Comparison of ENCODE assay signal across 29 cellular contexts in the genomic region with DNA sequence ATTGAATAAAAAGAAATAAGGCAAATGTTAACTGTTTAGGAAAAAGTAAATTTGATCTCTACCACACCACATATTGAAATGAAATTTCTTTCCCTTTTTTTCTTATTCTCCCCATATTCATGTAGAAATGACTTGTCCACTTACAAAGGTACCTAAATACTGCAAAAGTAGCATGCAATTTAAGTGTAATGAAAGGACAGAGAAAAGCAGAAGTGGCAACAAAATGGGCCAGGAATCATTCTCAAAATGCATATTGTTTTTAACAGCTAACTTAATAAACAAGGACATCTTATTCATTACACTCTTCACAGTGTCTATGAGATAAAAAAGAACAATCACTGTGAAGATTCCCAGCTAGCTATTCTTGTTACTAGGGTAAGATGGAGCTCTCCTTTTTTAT. TPM values are rescaled to one million over a fixed set of nuclear protein-coding genes. Genes with fewer than 3 reads are reported as not detected.
"Had no signal": no experiment of that assay in that cellular context is flagged by ENCODE, and none has a peak within 500 bp of the region (broad histone marks: within the 10 kb centered on the region; RNA-seq: fewer than 3 reads in every experiment).

No MANE protein-coding gene starts in this region.

- H3K4me3 Mint-ChIP-seq: activated CD4-positive, alpha-beta T cell treated with anti-CD3 and anti-CD28 coated beads for 36 hours; activated CD8-positive, alpha-beta T cell treated with anti-CD3 and anti-CD28 coated beads, Interleukin-2, amount 10 ng/mL, durations not matched to agents 7 days and 5 days; activated T-cell treated with anti-CD3 and anti-CD28 coated beads, Interleukin-2, amount 50 U/mL, for 72 hours; central memory CD8-positive, alpha-beta T cell; dendritic cell treated with granulocyte-macrophage colony-stimulating factor and Interleukin-4, amounts not matched to agents 40 ng/mL and 50 ng/mL, for 4 days; endodermal cell; immature natural killer cell; natural killer cell; neural progenitor cell; stimulated activated effector memory CD8-positive, alpha-beta T cell treated with anti-CD3 and anti-CD28 coated beads, Interleukin-12 subunit alpha, Interleukin-12 subunit beta, amount 100 ng/mL, for 72 hours; stimulated activated naive CD8-positive, alpha-beta T cell treated with anti-CD3 and anti-CD28 coated beads, Interleukin-15, Interleukin-2, amounts not matched to agents 100 ng/mL and 50 ng/mL, for 24 hours; type B pancreatic cell had no signal

- H3K27me3 Mint-ChIP-seq: dendritic cell treated with granulocyte-macrophage colony-stimulating factor and Interleukin-4, amounts not matched to agents 40 ng/mL and 50 ng/mL, for 4 days; progenitor cell of endocrine pancreas; stimulated activated naive CD8-positive, alpha-beta T cell treated with anti-CD3 and anti-CD28 coated beads, Interleukin-15, Interleukin-2, amounts not matched to agents 100 ng/mL and 50 ng/mL, for 24 hours; type B pancreatic cell had no signal

- H3K27ac ChIP-seq: lower lobe of right lung, neural progenitor cell, right lobe of liver, uterus had no signal

- H3K4me3 ChIP-seq: lower lobe of right lung, neural progenitor cell, right lobe of liver, uterus had no signal

- H3K27ac Mint-ChIP-seq: activated CD4-positive, alpha-beta T cell treated with anti-CD3 and anti-CD28 coated beads for 36 hours; activated CD8-positive, alpha-beta T cell treated with anti-CD3 and anti-CD28 coated beads, Interleukin-2, amount 10 ng/mL, durations not matched to agents 7 days and 5 days; activated naive CD4-positive, alpha-beta T cell treated with anti-CD3 and anti-CD28 coated beads, Interleukin-2, amount 50 U/mL, for 72 hours; activated T-cell treated with anti-CD3 and anti-CD28 coated beads, Interleukin-2, amount 50 U/mL, for 72 hours; dendritic cell treated with granulocyte-macrophage colony-stimulating factor and Interleukin-4, amounts not matched to agents 40 ng/mL and 50 ng/mL, for 4 days; endodermal cell; immature natural killer cell; natural killer cell; neural progenitor cell; progenitor cell of endocrine pancreas; stimulated activated effector memory CD8-positive, alpha-beta T cell treated with anti-CD3 and anti-CD28 coated beads, Interleukin-12 subunit alpha, Interleukin-12 subunit beta, amount 100 ng/mL, for 72 hours; stimulated activated naive CD8-positive, alpha-beta T cell treated with anti-CD3 and anti-CD28 coated beads, Interleukin-15, Interleukin-2, amounts not matched to agents 100 ng/mL and 50 ng/mL, for 24 hours; type B pancreatic cell had no signal

- H3K9me3 Mint-ChIP-seq: activated naive CD4-positive, alpha-beta T cell treated with anti-CD3 and anti-CD28 coated beads, Interleukin-2, amount 50 U/mL, for 72 hours; activated T-cell treated with anti-CD3 and anti-CD28 coated beads, Interleukin-2, amount 50 U/mL, for 72 hours; central memory CD8-positive, alpha-beta T cell; dendritic cell treated with granulocyte-macrophage colony-stimulating factor and Interleukin-4, amounts not matched to agents 40 ng/mL and 50 ng/mL, for 4 days; endodermal cell; immature natural killer cell; natural killer cell; neural progenitor cell; stimulated activated effector memory CD8-positive, alpha-beta T cell treated with anti-CD3 and anti-CD28 coated beads, Interleukin-12 subunit alpha, Interleukin-12 subunit beta, amount 100 ng/mL, for 72 hours; stimulated activated naive CD8-positive, alpha-beta T cell treated with anti-CD3 and anti-CD28 coated beads, Interleukin-15, Interleukin-2, amounts not matched to agents 100 ng/mL and 50 ng/mL, for 24 hours; type B pancreatic cell had no signal

- H3K4me2 ChIP-seq: neural progenitor cell had no signal

- FAIRE-seq: bronchial epithelial cell had no signal

- H3K4me1 ChIP-seq: lower lobe of right lung, right lobe of liver, uterus had no signal

- ATAC-seq: activated CD4-positive, alpha-beta T cell treated with anti-CD3 and anti-CD28 coated beads for 36 hours; activated CD8-positive, alpha-beta T cell treated with anti-CD3 and anti-CD28 coated beads, Interleukin-2, amount 10 ng/mL, durations not matched to agents 7 days and 5 days; activated naive CD4-positive, alpha-beta T cell treated with anti-CD3 and anti-CD28 coated beads, Interleukin-2, amount 50 U/mL, for 72 hours; activated T-cell treated with anti-CD3 and anti-CD28 coated beads, Interleukin-2, amount 50 U/mL, for 72 hours; esophagus mucosa; lower lobe of right lung; natural killer cell; right lobe of liver; stimulated activated effector memory CD8-positive, alpha-beta T cell treated with anti-CD3 and anti-CD28 coated beads, Interleukin-12 subunit alpha, Interleukin-12 subunit beta, amount 100 ng/mL, for 72 hours had no signal

- H3K36me3 Mint-ChIP-seq: activated naive CD4-positive, alpha-beta T cell treated with anti-CD3 and anti-CD28 coated beads, Interleukin-2, amount 50 U/mL, for 72 hours; natural killer cell; neural progenitor cell; stimulated activated effector memory CD8-positive, alpha-beta T cell treated with anti-CD3 and anti-CD28 coated beads, Interleukin-12 subunit alpha, Interleukin-12 subunit beta, amount 100 ng/mL, for 72 hours; type B pancreatic cell had no signal

- H3K9me3 ChIP-seq: lower lobe of right lung, right lobe of liver, uterus had no signal

- H3K4me1 Mint-ChIP-seq: activated CD4-positive, alpha-beta T cell treated with anti-CD3 and anti-CD28 coated beads for 36 hours; central memory CD8-positive, alpha-beta T cell; immature natural killer cell; natural killer cell; stimulated activated effector memory CD8-positive, alpha-beta T cell treated with anti-CD3 and anti-CD28 coated beads, Interleukin-12 subunit alpha, Interleukin-12 subunit beta, amount 100 ng/mL, for 72 hours had no signal

- DNase-seq: activated CD4-positive, alpha-beta T cell treated with anti-CD3 and anti-CD28 coated beads for 36 hours; activated CD4-positive, CD25-positive, alpha-beta regulatory T cell; activated CD8-positive, alpha-beta T cell treated with anti-CD3 and anti-CD28 coated beads, Interleukin-2, amount 10 ng/mL, durations not matched to agents 7 days and 5 days; activated naive CD4-positive, alpha-beta T cell; activated T-cell treated with anti-CD3 and anti-CD28 coated beads for 4 hours; activated T-cell treated with anti-CD3 and anti-CD28 coated beads, Interleukin-2, amount 50 U/mL, for 72 hours; endodermal cell; foreskin fibroblast; head of caudate nucleus; hypothalamus; immature natural killer cell; lower lobe of right lung; mesenchymal stem cell; natural killer cell; right lobe of liver; stimulated activated CD4-positive, alpha-beta T cell treated with anti-CD3 and anti-CD28 coated beads, Interleukin-2, amount 100 ng/mL, for 48 hours; T-helper 2 cell; uterus had no signal

- H3K36me3 ChIP-seq: lower lobe of right lung, neural progenitor cell, right lobe of liver, uterus had no signal

- H3K27me3 ChIP-seq: neural progenitor cell, right lobe of liver, uterus had no signal

- H3K9ac ChIP-seq: neural progenitor cell had no signal

- H2AFZ ChIP-seq: neural progenitor cell had no signal

RNA-seq across cellular contexts. Expression of a gene that starts 40.6 kb away (rescaled TPM):
- total RNA-seq: activated CD4-positive, alpha-beta T cell treated with anti-CD3 and anti-CD28 coated beads for 36 hours; activated naive CD4-positive, alpha-beta T cell treated with anti-CD3 and anti-CD28 coated beads, Interleukin-2, amount 50 U/mL, for 72 hours; activated T-cell treated with anti-CD3 and anti-CD28 coated beads, Interleukin-2, amount 50 U/mL, for 72 hours; endodermal cell; kidney epithelial cell; natural killer cell; progenitor cell of endocrine pancreas had no signal
